ENCODE assay signal across 20 cellular contexts in the genomic region with DNA sequence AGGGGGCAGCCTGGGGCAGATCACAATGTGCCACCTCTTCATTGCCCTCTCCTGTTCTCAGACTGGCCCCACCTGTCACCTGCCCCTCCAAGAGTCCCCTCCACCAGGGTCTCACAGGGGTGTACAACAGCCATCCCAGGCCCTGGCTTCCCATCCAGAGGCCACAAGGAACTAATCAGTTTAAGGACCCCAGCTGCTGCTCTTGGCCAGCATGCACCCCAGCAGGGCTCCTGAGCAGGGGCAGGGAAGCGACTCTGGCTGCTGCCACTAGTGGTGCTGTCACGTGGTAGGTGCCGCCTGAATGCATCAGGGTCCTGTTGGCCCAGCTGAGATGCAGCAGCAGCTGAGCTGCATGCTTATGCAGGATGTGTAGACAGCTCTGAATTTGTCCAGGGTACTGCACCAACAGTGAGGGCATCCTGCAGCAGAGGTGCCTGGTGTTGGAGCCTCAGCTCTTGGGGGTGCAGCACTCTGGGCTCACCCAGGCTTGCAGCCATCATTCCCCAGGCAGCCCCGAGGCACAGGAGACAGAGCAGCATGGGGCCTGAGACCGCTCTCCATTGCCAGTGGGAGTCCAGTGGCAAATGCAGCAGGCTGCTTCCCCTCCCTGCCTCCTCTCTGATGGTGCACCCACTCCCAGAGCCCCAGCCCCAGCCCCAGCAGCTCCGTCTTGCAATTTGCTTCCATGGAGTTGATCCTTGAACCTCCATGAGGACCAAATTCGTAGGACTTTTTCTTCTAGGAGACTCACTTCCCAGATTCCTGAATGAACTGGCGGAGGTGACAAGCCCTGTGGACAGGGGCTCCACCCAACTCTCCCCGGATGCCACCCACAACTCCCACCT.
"Had no signal": no experiment of that assay in that cellular context is flagged by ENCODE, and none has a peak within 500 bp of the region (broad histone marks: within the 10 kb centered on the region; RNA-seq: fewer than 3 reads in every experiment).

No MANE protein-coding gene starts in this region.

- H3K36me3 Mint-ChIP-seq: naive thymus-derived CD8-positive, alpha-beta T cell; stimulated activated memory B cell treated with anti-CD40 and anti-IgM and Interleukin-4, amounts not matched to agents 10 μg/mL and 1 μg/mL and 100 μg/mL, for 72 hours had no signal

- H3K27me3 Mint-ChIP-seq: progenitor cell of endocrine pancreas; stimulated activated naive CD8-positive, alpha-beta T cell treated with anti-CD3 and anti-CD28 coated beads, Interleukin-15, Interleukin-2, amounts not matched to agents 100 ng/mL and 50 ng/mL, for 24 hours had no signal

- H3K4me3 Mint-ChIP-seq: endodermal cell; naive thymus-derived CD8-positive, alpha-beta T cell; stimulated activated memory B cell treated with anti-CD40 and anti-IgM and Interleukin-4, amounts not matched to agents 10 μg/mL and 1 μg/mL and 100 μg/mL, for 72 hours; stimulated activated naive CD8-positive, alpha-beta T cell treated with anti-CD3 and anti-CD28 coated beads, Interleukin-15, Interleukin-2, amounts not matched to agents 100 ng/mL and 50 ng/mL, for 24 hours had no signal

- ATAC-seq: mucosa of descending colon; naive thymus-derived CD8-positive, alpha-beta T cell; pancreas; stimulated activated memory B cell treated with anti-CD40 and anti-IgM and Interleukin-4, amounts not matched to agents 10 μg/mL and 1 μg/mL and 100 μg/mL, for 72 hours had no signal

- H3K27me3 ChIP-seq: foreskin keratinocyte, hepatocyte, right lobe of liver, upper lobe of left lung, uterus had no signal

- H3K27ac Mint-ChIP-seq: endodermal cell; naive thymus-derived CD8-positive, alpha-beta T cell; progenitor cell of endocrine pancreas; stimulated activated memory B cell treated with anti-CD40 and anti-IgM and Interleukin-4, amounts not matched to agents 10 μg/mL and 1 μg/mL and 100 μg/mL, for 72 hours; stimulated activated naive CD8-positive, alpha-beta T cell treated with anti-CD3 and anti-CD28 coated beads, Interleukin-15, Interleukin-2, amounts not matched to agents 100 ng/mL and 50 ng/mL, for 24 hours had no signal

- H3K27ac ChIP-seq: coronary artery, foreskin keratinocyte, hepatocyte, pancreas, right lobe of liver, tibial artery, upper lobe of left lung, uterus had no signal

- H3K79me2 ChIP-seq: hepatocyte had no signal

- H3K9me3 Mint-ChIP-seq: endodermal cell; stimulated activated naive CD8-positive, alpha-beta T cell treated with anti-CD3 and anti-CD28 coated beads, Interleukin-15, Interleukin-2, amounts not matched to agents 100 ng/mL and 50 ng/mL, for 24 hours had no signal

- DNase-seq: effector CD4-positive, alpha-beta T cell; endodermal cell; erythroblast; foreskin keratinocyte; kidney glomerular epithelial cell; mucosa of descending colon; pancreas; stimulated activated CD4-positive, alpha-beta T cell treated with anti-CD3 and anti-CD28 coated beads, Interleukin-4, amount 100 ng/mL, for 1 hour; stimulated activated CD8-positive, alpha-beta memory T cell treated with anti-CD3 and anti-CD28 coated beads, Interleukin-4, amount 100 ng/mL, for 48 hours; tibial artery; uterus had no signal

- H3K9me3 ChIP-seq: mucosa of descending colon, pancreas, right lobe of liver, tibial artery, upper lobe of left lung, uterus had no signal

- H3K36me3 ChIP-seq: pancreas, right lobe of liver, tibial artery, upper lobe of left lung, uterus had no signal

- H2AFZ ChIP-seq: hepatocyte had no signal

- H3K4me1 Mint-ChIP-seq: endodermal cell; stimulated activated memory B cell treated with anti-CD40 and anti-IgM and Interleukin-4, amounts not matched to agents 10 μg/mL and 1 μg/mL and 100 μg/mL, for 72 hours had no signal

- H3K4me1 ChIP-seq: foreskin keratinocyte, pancreas, right lobe of liver, tibial artery, upper lobe of left lung, uterus had no signal

- FAIRE-seq: endothelial cell of umbilical vein, pancreas had no signal

- H3K4me3 ChIP-seq: coronary artery, hepatocyte, mucosa of descending colon, pancreas, right lobe of liver, tibial artery, upper lobe of left lung, uterus had no signal

- H3K4me2 ChIP-seq: hepatocyte had no signal
